9 cellular contexts compared by ENCODE assay signal in the genomic region with DNA sequence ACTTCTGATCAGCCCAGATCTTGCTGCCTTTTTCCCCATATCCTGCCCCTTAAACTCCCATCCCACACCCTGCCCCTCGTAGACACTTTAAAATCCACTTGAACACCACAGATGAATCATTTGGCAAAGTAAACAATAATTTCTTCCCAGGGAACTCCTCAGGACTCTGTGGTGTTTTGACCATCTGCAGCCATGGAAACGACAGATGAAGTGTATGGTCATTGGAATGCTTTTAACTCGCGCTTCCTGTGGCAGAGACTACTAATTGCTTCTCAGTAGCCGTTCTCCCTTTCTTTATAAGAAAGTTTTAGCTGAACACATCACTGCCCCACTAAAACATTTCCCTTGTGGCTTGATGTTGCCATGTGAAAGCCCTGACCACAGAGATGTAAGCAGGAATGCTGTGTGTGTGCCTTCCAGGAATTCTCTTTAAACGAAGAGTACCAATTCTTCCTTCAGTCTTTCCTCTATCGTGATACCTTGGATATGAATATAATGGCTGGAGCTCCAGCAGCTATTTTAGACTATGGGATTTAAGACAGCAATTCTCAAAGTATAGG.
DNase-seq lines count a peak whose midpoint lies in the region; ATAC-seq, FAIRE-seq and TF ChIP-seq lines count a peak whose summit lies in the region.
"Had no signal": no experiment of that assay in that cellular context is flagged by ENCODE, and none has a peak within 500 bp of the region (broad histone marks: within the 10 kb centered on the region; RNA-seq: fewer than 3 reads in every experiment).

No MANE protein-coding gene starts in this region.

- H3K4me1 Mint-ChIP-seq in endothelial cell (ENCODE audit: unreplicated experiment), result peaks cover 20% of the 10 kb centered on the region
- H3K4me1 Mint-ChIP-seq in activated CD8-positive, alpha-beta T cell treated with anti-CD3 and anti-CD28 coated beads, Interleukin-2, amount 10 ng/mL, durations not matched to agents 7 days and 5 days (ENCODE audit: low read depth), result no peaks in the 10 kb centered on the region
- H3K4me1 Mint-ChIP-seq in activated CD4-positive, alpha-beta memory T cell treated with anti-CD3 and anti-CD28 coated beads for 36 hours (ENCODE audit: low read depth), result no peaks in the 10 kb centered on the region

- FAIRE-seq in GM12891 (lab: Jason Lieb, UNC), result no peak

- no peaks in the 10 kb centered on the region for H3K27me3 Mint-ChIP-seq in endothelial cell (ENCODE audit: unreplicated experiment)
- no peaks in the 10 kb centered on the region for H3K27me3 Mint-ChIP-seq in activated CD8-positive, alpha-beta T cell treated with anti-CD3 and anti-CD28 coated beads, Interleukin-2, amount 10 ng/mL, durations not matched to agents 7 days and 5 days (ENCODE audit: low read depth)
- H3K27me3 Mint-ChIP-seq in activated CD4-positive, alpha-beta memory T cell treated with anti-CD3 and anti-CD28 coated beads for 36 hours, result peaks cover 1% of the 10 kb centered on the region
- H3K27me3 Mint-ChIP-seq: stimulated activated naive CD8-positive, alpha-beta T cell treated with anti-CD3 and anti-CD28 coated beads, Interleukin-15, Interleukin-2, amounts not matched to agents 100 ng/mL and 50 ng/mL, for 24 hours had no signal

- POLR2A ChIA-PET in activated CD8-positive, alpha-beta T cell treated with anti-CD3 and anti-CD28 coated beads, Interleukin-2, amount 10 ng/mL, durations not matched to agents 7 days and 5 days (lab: Charles Lee), result interaction anchor here (0.6 kb wide), 1 partner anchor 240 kb away, joined by 3 read pairs; no protein-coding TSS in a partner anchor
- POLR2A ChIA-PET in activated CD4-positive, alpha-beta memory T cell treated with anti-CD3 and anti-CD28 coated beads for 36 hours (lab: Charles Lee), result no interaction called here

- TF ChIP-seq CTCF in endothelial cell (IDR thresholded peaks at IDR 0.05; ENCODE audit: unreplicated experiment), result no peak
- TF ChIP-seq CTCF in GM20000 (IDR thresholded peaks at IDR 0.05; ENCODE audit: extremely low read depth, missing control alignments), result no peak

- intact Hi-C loops in activated CD4-positive, alpha-beta memory T cell treated with anti-CD3 and anti-CD28 coated beads for 36 hours (cut with micrococcal nuclease), result no loop called here

- DNase-seq in DMS 273 (lab: John Stamatoyannopoulos, UW; ENCODE audit: unreplicated experiment), result peak; percentile 71
- DNase-seq in NCI-H446 (lab: John Stamatoyannopoulos, UW), result peak; percentile 76 to 81
- peak; percentile 22 for DNase-seq in endothelial cell (ENCODE audit: low spot score)
- peak; percentile 97 for DNase-seq in myocyte (ENCODE audit: low read depth)
- DNase-seq in GM20000 (ENCODE audit: low spot score), result no peak
- no peak for DNase-seq in GM12891 (ENCODE audit: insufficient read length, low spot score)
- DNase-seq in activated CD8-positive, alpha-beta T cell treated with anti-CD3 and anti-CD28 coated beads, Interleukin-2, amount 10 ng/mL, durations not matched to agents 7 days and 5 days, result no peak
- no peak for DNase-seq in activated CD4-positive, alpha-beta memory T cell treated with anti-CD3 and anti-CD28 coated beads for 36 hours

- H3K36me3 Mint-ChIP-seq in endothelial cell (ENCODE audit: low read depth, unreplicated experiment), result no peaks in the 10 kb centered on the region
- no peaks in the 10 kb centered on the region for H3K36me3 Mint-ChIP-seq in activated CD8-positive, alpha-beta T cell treated with anti-CD3 and anti-CD28 coated beads, Interleukin-2, amount 10 ng/mL, durations not matched to agents 7 days and 5 days (ENCODE audit: low read depth)
- H3K36me3 Mint-ChIP-seq in activated CD4-positive, alpha-beta memory T cell treated with anti-CD3 and anti-CD28 coated beads for 36 hours, result no peaks in the 10 kb centered on the region

- H3K4me3 Mint-ChIP-seq in endothelial cell (ENCODE audit: unreplicated experiment), result no peak overlapping the region
- H3K4me3 Mint-ChIP-seq in activated CD8-positive, alpha-beta T cell treated with anti-CD3 and anti-CD28 coated beads, Interleukin-2, amount 10 ng/mL, durations not matched to agents 7 days and 5 days, result no peak overlapping the region
- H3K4me3 Mint-ChIP-seq in activated CD4-positive, alpha-beta memory T cell treated with anti-CD3 and anti-CD28 coated beads for 36 hours, result no peak overlapping the region
- H3K4me3 Mint-ChIP-seq: stimulated activated naive CD8-positive, alpha-beta T cell treated with anti-CD3 and anti-CD28 coated beads, Interleukin-15, Interleukin-2, amounts not matched to agents 100 ng/mL and 50 ng/mL, for 24 hours had no signal

- TF ChIP-seq POLR2A in GM12891 (IDR thresholded peaks at IDR 0.05; ENCODE audit: low read depth, low read length), result no peak

- H3K27ac Mint-ChIP-seq in endothelial cell (ENCODE audit: unreplicated experiment), result peak overlapping the region; percentile 97
- no peak overlapping the region for H3K27ac Mint-ChIP-seq in activated CD8-positive, alpha-beta T cell treated with anti-CD3 and anti-CD28 coated beads, Interleukin-2, amount 10 ng/mL, durations not matched to agents 7 days and 5 days
- no peak overlapping the region for H3K27ac Mint-ChIP-seq in activated CD4-positive, alpha-beta memory T cell treated with anti-CD3 and anti-CD28 coated beads for 36 hours
- H3K27ac Mint-ChIP-seq: stimulated activated naive CD8-positive, alpha-beta T cell treated with anti-CD3 and anti-CD28 coated beads, Interleukin-15, Interleukin-2, amounts not matched to agents 100 ng/mL and 50 ng/mL, for 24 hours had no signal

- CTCF ChIA-PET in activated CD8-positive, alpha-beta T cell treated with anti-CD3 and anti-CD28 coated beads, Interleukin-2, amount 10 ng/mL, durations not matched to agents 7 days and 5 days (lab: Charles Lee), result no interaction called here
- CTCF ChIA-PET in activated CD4-positive, alpha-beta memory T cell treated with anti-CD3 and anti-CD28 coated beads for 36 hours (lab: Charles Lee), result no interaction called here

- H3K9me3 Mint-ChIP-seq in endothelial cell (ENCODE audit: unreplicated experiment), result no peaks in the 10 kb centered on the region
- no peaks in the 10 kb centered on the region for H3K9me3 Mint-ChIP-seq in activated CD8-positive, alpha-beta T cell treated with anti-CD3 and anti-CD28 coated beads, Interleukin-2, amount 10 ng/mL, durations not matched to agents 7 days and 5 days (ENCODE audit: insufficient read depth)
- no peaks in the 10 kb centered on the region for H3K9me3 Mint-ChIP-seq in activated CD4-positive, alpha-beta memory T cell treated with anti-CD3 and anti-CD28 coated beads for 36 hours
- H3K9me3 Mint-ChIP-seq: stimulated activated naive CD8-positive, alpha-beta T cell treated with anti-CD3 and anti-CD28 coated beads, Interleukin-15, Interleukin-2, amounts not matched to agents 100 ng/mL and 50 ng/mL, for 24 hours had no signal

- no peak for ATAC-seq in activated CD8-positive, alpha-beta T cell treated with anti-CD3 and anti-CD28 coated beads, Interleukin-2, amount 10 ng/mL, durations not matched to agents 7 days and 5 days

TF ChIP-seq in GM12891, 5 proteins besides CTCF, POLR2A, EP300 and RAD21:
- TF ChIP-seq POU2F2 (IDR thresholded peaks at IDR 0.05; ENCODE audit: low read depth, low read length), result no peak
- TF ChIP-seq SPI1 (IDR thresholded peaks at IDR 0.05; ENCODE audit: low read depth, low read length), result no peak
- no peak for TF ChIP-seq POLR2AphosphoS5 (IDR thresholded peaks at IDR 0.05; ENCODE audit: low read depth, low read length)
- no peak for TF ChIP-seq TAF1 (IDR thresholded peaks at IDR 0.05; ENCODE audit: low read depth, low read length)
- TF ChIP-seq PAX5 (IDR thresholded peaks at IDR 0.05; ENCODE audit: insufficient read depth, low read length, severe bottlenecking), result no peak
TF ChIP-seq in GM12891: peak in this region for 0.

Comparison
In these comparisons a context has a peak if more than half of its experiments do, and no peak if none do; other contexts are left out.
1. DNase-seq: peak in DMS 273 (single experiment), NCI-H446 (2 of 2), endothelial cell (single experiment) and myocyte (single experiment); none in GM20000 (single experiment), GM12891 (single experiment), activated CD8-positive, alpha-beta T cell treated with anti-CD3 and anti-CD28 coated beads, Interleukin-2, amount 10 ng/mL, durations not matched to agents 7 days and 5 days (single experiment) and activated CD4-positive, alpha-beta memory T cell treated with anti-CD3 and anti-CD28 coated beads for 36 hours (single experiment).